Comparison of ENCODE assay signal across 16 cellular contexts in the genomic region with DNA sequence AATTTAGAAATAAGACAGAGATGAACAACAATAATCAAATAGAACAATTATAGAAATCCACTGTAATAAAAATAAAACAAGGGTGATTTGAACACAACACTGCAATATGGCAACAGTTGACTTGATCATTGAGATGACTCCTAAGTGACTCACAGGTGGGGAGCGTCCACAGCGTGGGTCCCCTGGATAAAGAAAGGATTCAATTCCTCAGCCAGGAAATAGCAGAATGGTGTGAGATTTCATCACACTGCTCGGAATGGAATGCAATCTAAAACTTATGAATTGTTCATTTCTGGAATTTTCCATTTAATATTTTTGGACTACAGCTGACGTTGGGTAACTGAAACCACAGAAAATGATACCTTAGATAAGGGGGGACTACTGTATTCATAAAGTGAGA.
DNase-seq lines count a peak whose midpoint lies in the region; ATAC-seq, FAIRE-seq and TF ChIP-seq lines count a peak whose summit lies in the region.
"Had no signal": no experiment of that assay in that cellular context is flagged by ENCODE, and none has a peak within 500 bp of the region (broad histone marks: within the 10 kb centered on the region; RNA-seq: fewer than 3 reads in every experiment).

No MANE protein-coding gene starts in this region.

- H3K27me3 ChIP-seq in bronchial epithelial cell (ENCODE audit: control insufficient read depth, insufficient read depth, low read length): no peaks in the 10 kb centered on the region
- H3K27me3 ChIP-seq: esophagus muscularis mucosa, SJSA1 had no signal

- peaks cover 16% of the 10 kb centered on the region for H3K9me3 Mint-ChIP-seq in activated T-cell treated with anti-CD3 and anti-CD28 coated beads, Interleukin-2, amount 50 U/mL, for 24 hours
- H3K9me3 Mint-ChIP-seq: dendritic cell treated with granulocyte-macrophage colony-stimulating factor and Interleukin-4, amounts not matched to agents 40 ng/mL and 50 ng/mL, for 4 days had no signal

- no peak overlapping the region for H3K4me3 Mint-ChIP-seq in activated T-cell treated with anti-CD3 and anti-CD28 coated beads, Interleukin-2, amount 50 U/mL, for 24 hours
- H3K4me3 Mint-ChIP-seq: activated CD4-positive, alpha-beta T cell treated with anti-CD3 and anti-CD28 coated beads, Interleukin-2, amount 10 ng/mL, durations not matched to agents 7 days and 5 days; dendritic cell treated with granulocyte-macrophage colony-stimulating factor and Interleukin-4, amounts not matched to agents 40 ng/mL and 50 ng/mL, for 4 days; stimulated activated effector memory CD8-positive, alpha-beta T cell treated with anti-CD3 and anti-CD28 coated beads, Interleukin-12 subunit alpha, Interleukin-12 subunit beta, amount 100 ng/mL, for 72 hours had no signal

- no peak overlapping the region for H3K27ac Mint-ChIP-seq in activated T-cell treated with anti-CD3 and anti-CD28 coated beads, Interleukin-2, amount 50 U/mL, for 24 hours
- H3K27ac Mint-ChIP-seq: activated CD4-positive, alpha-beta T cell treated with anti-CD3 and anti-CD28 coated beads, Interleukin-2, amount 10 ng/mL, durations not matched to agents 7 days and 5 days; dendritic cell treated with granulocyte-macrophage colony-stimulating factor and Interleukin-4, amounts not matched to agents 40 ng/mL and 50 ng/mL, for 4 days; stimulated activated effector memory CD8-positive, alpha-beta T cell treated with anti-CD3 and anti-CD28 coated beads, Interleukin-12 subunit alpha, Interleukin-12 subunit beta, amount 100 ng/mL, for 72 hours had no signal

- no peaks in the 10 kb centered on the region for H3K36me3 ChIP-seq in bronchial epithelial cell (ENCODE audit: control insufficient read depth, insufficient read depth, low read length)
- H3K36me3 ChIP-seq: esophagus muscularis mucosa, SJSA1 had no signal

- no peaks in the 10 kb centered on the region for H3K4me1 Mint-ChIP-seq in activated T-cell treated with anti-CD3 and anti-CD28 coated beads, Interleukin-2, amount 50 U/mL, for 24 hours (ENCODE audit: low read depth)
- H3K4me1 Mint-ChIP-seq: activated CD4-positive, alpha-beta T cell treated with anti-CD3 and anti-CD28 coated beads, Interleukin-2, amount 10 ng/mL, durations not matched to agents 7 days and 5 days; stimulated activated effector memory CD8-positive, alpha-beta T cell treated with anti-CD3 and anti-CD28 coated beads, Interleukin-12 subunit alpha, Interleukin-12 subunit beta, amount 100 ng/mL, for 72 hours had no signal

- H3K36me3 Mint-ChIP-seq in activated T-cell treated with anti-CD3 and anti-CD28 coated beads, Interleukin-2, amount 50 U/mL, for 24 hours (ENCODE audit: low read depth): no peaks in the 10 kb centered on the region
- H3K36me3 Mint-ChIP-seq: stimulated activated effector memory CD8-positive, alpha-beta T cell treated with anti-CD3 and anti-CD28 coated beads, Interleukin-12 subunit alpha, Interleukin-12 subunit beta, amount 100 ng/mL, for 72 hours had no signal

- H3K27me3 Mint-ChIP-seq in activated T-cell treated with anti-CD3 and anti-CD28 coated beads, Interleukin-2, amount 50 U/mL, for 24 hours: no peaks in the 10 kb centered on the region
- H3K27me3 Mint-ChIP-seq: activated CD4-positive, alpha-beta T cell treated with anti-CD3 and anti-CD28 coated beads, Interleukin-2, amount 10 ng/mL, durations not matched to agents 7 days and 5 days; dendritic cell treated with granulocyte-macrophage colony-stimulating factor and Interleukin-4, amounts not matched to agents 40 ng/mL and 50 ng/mL, for 4 days had no signal

- TF ChIP-seq CTCF in bronchial epithelial cell (IDR thresholded peaks at IDR 0.05; ENCODE audit: insufficient read depth, low read length, severe bottlenecking) (no peak), omental fat pad (IDR thresholded peaks at IDR 0.05) (no peak)

- DNase-seq in AG08396 (ENCODE audit: low spot score) (peak; percentile 43), HS-5 (ENCODE audit: low read depth) (peak; percentile 86), bronchial epithelial cell (ENCODE audit: low read depth) (peak; percentile 90), iris pigment epithelial cell (ENCODE audit: low read depth) (peak; percentile 85), omental fat pad (ENCODE audit: low spot score) (no peak), amniotic stem cell (lab: John Stamatoyannopoulos, UW) (no peak)
- no peak for DNase-seq in activated T-cell treated with anti-CD3 and anti-CD28 coated beads, Interleukin-2, amount 50 U/mL, for 24 hours
- no peak for DNase-seq in activated CD8-positive, alpha-beta memory T cell treated with anti-CD3 and anti-CD28 coated beads for 24 hours
- DNase-seq: activated CD4-positive, alpha-beta T cell treated with anti-CD3 and anti-CD28 coated beads, Interleukin-2, amount 10 ng/mL, durations not matched to agents 7 days and 5 days; activated T-cell treated with anti-CD3 and anti-CD28 coated beads, Interleukin-2, amount 50 U/mL, for 1 hour; NCI-H2171 treated with DMSO at 0.1 percent for 48 hours; NK-92 treated with Interleukin-12 subunit alpha and Interleukin-12 subunit beta, amount 100 ng/mL, for 24 hours had no signal

- no peak for ATAC-seq in omental fat pad (ENCODE audit: low FRiP score)
- ATAC-seq: stimulated activated effector memory CD8-positive, alpha-beta T cell treated with anti-CD3 and anti-CD28 coated beads, Interleukin-12 subunit alpha, Interleukin-12 subunit beta, amount 100 ng/mL, for 72 hours had no signal

- H3K4me3 ChIP-seq in bronchial epithelial cell (ENCODE audit: low read depth, low read length): no peak overlapping the region
- H3K4me3 ChIP-seq: esophagus muscularis mucosa, SJSA1 had no signal

- no peak for FAIRE-seq in bronchial epithelial cell (lab: Jason Lieb, UNC)

Comparison
In these comparisons a context has a peak if more than half of its experiments do, and no peak if none do; other contexts are left out.
1. DNase-seq: peak in AG08396 (single experiment), HS-5 (single experiment), bronchial epithelial cell (single experiment) and iris pigment epithelial cell (single experiment); none in omental fat pad (single experiment), activated T-cell treated with anti-CD3 and anti-CD28 coated beads, Interleukin-2, amount 50 U/mL, for 24 hours (single experiment), activated CD8-positive, alpha-beta memory T cell treated with anti-CD3 and anti-CD28 coated beads for 24 hours (single experiment) and amniotic stem cell (single experiment).